Comparison of ENCODE assay signal across 14 cellular contexts in genomic region chr15:59294574-59294960, GRCh38.
DNase-seq lines count a peak whose midpoint lies in the region; ATAC-seq and TF ChIP-seq lines count a peak whose summit lies in the region.
"Had no signal": no experiment of that assay in that cellular context is flagged by ENCODE, and none has a peak within 500 bp of the region (broad histone marks: within the 10 kb centered on the region; RNA-seq: fewer than 3 reads in every experiment).

No MANE protein-coding gene starts in this region.

- CTCF ChIA-PET in activated naive CD4-positive, alpha-beta T cell treated with anti-CD3 and anti-CD28 coated beads, Interleukin-2, amount 10 ng/mL, durations not matched to agents 7 days and 5 days (lab: Charles Lee): interaction anchor here (0.5 kb wide), 1 partner anchor 386 kb away, joined by 3 read pairs; no protein-coding TSS in a partner anchor
- CTCF ChIA-PET in activated CD8-positive, alpha-beta T cell treated with anti-CD3 and anti-CD28 coated beads for 36 hours (lab: Charles Lee): interaction anchor here (1.0 to 2.1 kb wide), 2 partner anchors 39 to 47 kb away, joined by 3 to 7 read pairs; no protein-coding TSS in a partner anchor

- POLR2A ChIA-PET in activated CD8-positive, alpha-beta T cell treated with anti-CD3 and anti-CD28 coated beads for 36 hours (lab: Charles Lee): no interaction called here

- peaks cover 38% of the 10 kb centered on the region for H3K27me3 Mint-ChIP-seq in activated naive CD4-positive, alpha-beta T cell treated with anti-CD3 and anti-CD28 coated beads, Interleukin-2, amount 10 ng/mL, durations not matched to agents 7 days and 5 days
- H3K27me3 Mint-ChIP-seq in activated CD8-positive, alpha-beta T cell treated with anti-CD3 and anti-CD28 coated beads for 36 hours: peaks cover 3% of the 10 kb centered on the region

- DNase-seq in MG63: peak; percentile 70
- no peak for DNase-seq in breast epithelium (ENCODE audit: low spot score in 2 of 2)
- DNase-seq in tibial artery: no peak
- DNase-seq in activated naive CD4-positive, alpha-beta T cell treated with anti-CD3 and anti-CD28 coated beads, Interleukin-2, amount 10 ng/mL, durations not matched to agents 7 days and 5 days: no peak
- no peak for DNase-seq in NCI-H82 (lab: John Stamatoyannopoulos, UW)
- no peak for DNase-seq in activated CD8-positive, alpha-beta T cell treated with anti-CD3 and anti-CD28 coated beads for 36 hours
- DNase-seq: activated T-cell treated with anti-CD3 and anti-CD28 coated beads, Interleukin-2, amount 50 U/mL, for 1 hour; DND-41; NCI-H2081 treated with DMSO at 0.1 percent for 48 hours; OCI-M1 had no signal

- H3K4me1 ChIP-seq in breast epithelium (peaks cover 9 to 23% of the 10 kb centered on the region in 2 donors), mesodermal cell (ENCODE audit: control insufficient read depth, insufficient read depth, low read length, poor library complexity, severe bottlenecking) (peaks cover 55% of the 10 kb centered on the region), tibial artery (peaks cover 0 to 79% (median 47%) of the 10 kb centered on the region in 4 donors)
- H3K4me1 ChIP-seq: prostate gland had no signal

- no peaks in the 10 kb centered on the region for H3K27me3 ChIP-seq in MG63
- no peaks in the 10 kb centered on the region for H3K27me3 ChIP-seq in breast epithelium
- no peaks in the 10 kb centered on the region for H3K27me3 ChIP-seq in tibial artery

- no peak for ATAC-seq in GM21619 (IDR thresholded peaks at IDR 0.05; ENCODE audit: unreplicated experiment)
- ATAC-seq in activated CD8-positive, alpha-beta T cell treated with anti-CD3 and anti-CD28 coated beads for 36 hours: no peak

- H3K9me3 ChIP-seq in MG63: no peaks in the 10 kb centered on the region
- H3K9me3 ChIP-seq in breast epithelium: no peaks in the 10 kb centered on the region
- H3K9me3 ChIP-seq in mesodermal cell (ENCODE audit: control insufficient read depth, low read length): no peaks in the 10 kb centered on the region
- no peaks in the 10 kb centered on the region for H3K9me3 ChIP-seq in tibial artery
- H3K9me3 ChIP-seq: prostate gland had no signal

- H3K9me3 Mint-ChIP-seq in activated naive CD4-positive, alpha-beta T cell treated with anti-CD3 and anti-CD28 coated beads, Interleukin-2, amount 10 ng/mL, durations not matched to agents 7 days and 5 days: no peaks in the 10 kb centered on the region
- H3K9me3 Mint-ChIP-seq in activated CD8-positive, alpha-beta T cell treated with anti-CD3 and anti-CD28 coated beads for 36 hours: peaks cover 1% of the 10 kb centered on the region

- intact Hi-C loops in breast epithelium (cut with DNase I; ENCODE audit: low total_unique reads): no loop called here
- intact Hi-C loops in tibial artery (cut with DNase I; ENCODE audit: low total_unique reads): loop anchor here (10.0 kb wide), 1 partner anchor 80 kb away; the partner anchor contains the start of gene MYO1E
- intact Hi-C loops in activated CD8-positive, alpha-beta T cell treated with anti-CD3 and anti-CD28 coated beads for 36 hours (cut with micrococcal nuclease): no loop called here

- H3K27ac ChIP-seq in breast epithelium (peak overlapping the region; percentile 88), mesodermal cell (ENCODE audit: low read depth, low read length, severe bottlenecking) (peak overlapping the region; percentile 90), tibial artery (peak overlapping the region; percentile 51 to 73)
- H3K27ac ChIP-seq: VCaP had no signal

- TF ChIP-seq POLR2A in breast epithelium (IDR thresholded peaks at IDR 0.05): no peak

- no peak overlapping the region for H3K4me3 Mint-ChIP-seq in activated naive CD4-positive, alpha-beta T cell treated with anti-CD3 and anti-CD28 coated beads, Interleukin-2, amount 10 ng/mL, durations not matched to agents 7 days and 5 days
- H3K4me3 Mint-ChIP-seq in activated CD8-positive, alpha-beta T cell treated with anti-CD3 and anti-CD28 coated beads for 36 hours: no peak overlapping the region

- H3K36me3 Mint-ChIP-seq in activated naive CD4-positive, alpha-beta T cell treated with anti-CD3 and anti-CD28 coated beads, Interleukin-2, amount 10 ng/mL, durations not matched to agents 7 days and 5 days: peaks cover 3% of the 10 kb centered on the region
- H3K36me3 Mint-ChIP-seq in activated CD8-positive, alpha-beta T cell treated with anti-CD3 and anti-CD28 coated beads for 36 hours (ENCODE audit: low read depth): no peaks in the 10 kb centered on the region

- TF ChIP-seq CTCF in breast epithelium (IDR thresholded peaks at IDR 0.05): no peak
- no peak for TF ChIP-seq CTCF in tibial artery (IDR thresholded peaks at IDR 0.05)
- TF ChIP-seq CTCF in activated CD8-positive, alpha-beta T cell treated with anti-CD3 and anti-CD28 coated beads for 36 hours (IDR thresholded peaks at IDR 0.05): no peak

- 73 to 88% methylated on average over 2 of the region's 2 CpGs for WGBS in mesodermal cell (ENCODE audit: insufficient coverage in 2 of 2), 2 experiments

- peaks cover 27% of the 10 kb centered on the region for H3K4me1 Mint-ChIP-seq in activated naive CD4-positive, alpha-beta T cell treated with anti-CD3 and anti-CD28 coated beads, Interleukin-2, amount 10 ng/mL, durations not matched to agents 7 days and 5 days
- peaks cover 27% of the 10 kb centered on the region for H3K4me1 Mint-ChIP-seq in activated CD8-positive, alpha-beta T cell treated with anti-CD3 and anti-CD28 coated beads for 36 hours (ENCODE audit: low read depth)

- no peak overlapping the region for H3K27ac Mint-ChIP-seq in activated naive CD4-positive, alpha-beta T cell treated with anti-CD3 and anti-CD28 coated beads, Interleukin-2, amount 10 ng/mL, durations not matched to agents 7 days and 5 days
- H3K27ac Mint-ChIP-seq in activated CD8-positive, alpha-beta T cell treated with anti-CD3 and anti-CD28 coated beads for 36 hours: no peak overlapping the region

- no peak overlapping the region for H3K4me3 ChIP-seq in MG63
- H3K4me3 ChIP-seq in breast epithelium: no peak overlapping the region
- no peak overlapping the region for H3K4me3 ChIP-seq in mesodermal cell (ENCODE audit: extremely low read depth, insufficient read depth, low read length, poor library complexity, severe bottlenecking)
- no peak overlapping the region for H3K4me3 ChIP-seq in tibial artery
- H3K4me3 ChIP-seq: prostate gland had no signal

- H3K36me3 ChIP-seq in MG63: no peaks in the 10 kb centered on the region
- no peaks in the 10 kb centered on the region for H3K36me3 ChIP-seq in breast epithelium
- H3K36me3 ChIP-seq in mesodermal cell (ENCODE audit: control insufficient read depth, insufficient read depth, low read length): no peaks in the 10 kb centered on the region
- no peaks in the 10 kb centered on the region for H3K36me3 ChIP-seq in tibial artery
- H3K36me3 ChIP-seq: prostate gland had no signal
